In genomic region chr18:46013484-46014189, GRCh38 we compare ENCODE assay signal across 1 cellular context.
TF ChIP-seq lines count a peak whose summit lies in the region.

No MANE protein-coding gene starts in this region.

TF ChIP-seq in GM12878, 131 proteins besides CTCF, POLR2A, EP300 and RAD21 (continued from another document):
- no peak for TF ChIP-seq POLR2AphosphoS2 (IDR thresholded peaks at IDR 0.05; ENCODE audit: low read depth, low read length)
- TF ChIP-seq LARP7 (IDR thresholded peaks at IDR 0.05), result no peak
- TF ChIP-seq SMAD1 (IDR thresholded peaks at IDR 0.05; ENCODE audit: low read depth, partially characterized antibody), result no peak
- TF ChIP-seq MAX (IDR thresholded peaks at IDR 0.05; ENCODE audit: low read depth, low read length), result no peak
- TF ChIP-seq FOS (IDR thresholded peaks at IDR 0.05; ENCODE audit: borderline replicate concordance, extremely low read depth, insufficient read length), result no peak
- peak; percentile 59 for TF ChIP-seq MEF2A (IDR thresholded peaks at IDR 0.05; ENCODE audit: insufficient read depth, low read depth, low read length)
- TF ChIP-seq YY1 (IDR thresholded peaks at IDR 0.05; ENCODE audit: low read depth, low read length), result no peak
- no peak for TF ChIP-seq MEF2B (IDR thresholded peaks at IDR 0.05; ENCODE audit: partially characterized antibody, poor library complexity, severe bottlenecking)
- TF ChIP-seq SP1 (IDR thresholded peaks at IDR 0.05; ENCODE audit: low read depth, low read length), result no peak
- TF ChIP-seq JUNB (IDR thresholded peaks at IDR 0.05), result peak; percentile 99
- no peak for TF ChIP-seq SMC3 (IDR thresholded peaks at IDR 0.05; ENCODE audit: borderline replicate concordance, low read length)
- TF ChIP-seq IRF4 (IDR thresholded peaks at IDR 0.05; ENCODE audit: low read depth, low read length), result peak; percentile 77; the same call in 1 of the 2 replicates
- 0 out of 2 replicates have a peak, but pooled peaks have one; percentile 10 for TF ChIP-seq PAX5 (IDR thresholded peaks at IDR 0.05; ENCODE audit: borderline replicate concordance, low read depth, low read length)
